1 cellular context compared by ENCODE assay signal in the genomic region with DNA sequence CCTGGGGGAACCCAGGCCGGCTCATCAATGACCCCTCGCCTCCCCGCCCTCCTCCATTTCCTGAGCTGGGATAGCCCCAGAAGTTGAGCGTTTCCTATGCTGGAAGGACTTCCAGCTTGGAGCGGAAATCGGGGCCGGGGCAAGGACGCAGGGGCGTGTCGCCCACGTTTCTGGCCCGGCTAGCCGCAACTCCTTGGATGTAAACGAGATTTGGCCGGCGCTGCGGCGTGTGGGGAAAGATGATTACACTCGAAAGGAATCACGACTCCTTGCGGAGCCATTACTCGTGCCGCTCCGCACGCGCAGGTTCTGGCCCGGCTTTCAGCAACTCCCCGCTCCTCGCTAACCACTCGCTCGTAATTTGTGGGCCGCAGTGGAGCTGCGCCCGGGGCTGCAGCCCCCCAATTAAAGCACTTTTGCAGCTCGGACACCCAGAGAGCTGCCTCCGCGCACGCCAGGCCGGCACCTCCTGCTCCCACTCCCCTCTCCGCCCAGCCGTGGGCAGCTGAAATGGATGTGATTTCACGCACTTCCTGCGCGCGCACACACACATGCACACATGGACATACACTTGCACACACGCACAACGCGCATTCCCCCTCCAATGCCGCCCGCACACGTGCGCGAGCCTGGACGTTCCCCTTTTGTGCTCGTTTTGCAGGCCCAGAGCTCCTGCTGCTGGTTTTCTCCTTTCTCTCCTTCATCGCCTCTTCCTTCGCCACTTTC.
TF ChIP-seq lines count a peak whose summit lies in the region.

No MANE protein-coding gene starts in this region.

TF ChIP-seq in IMR-90, 13 proteins besides CTCF, POLR2A, EP300 and RAD21:
- TF ChIP-seq SMC3 (IDR thresholded peaks at IDR 0.05; ENCODE audit: low read depth, low read length) (no peak), BHLHE40 (IDR thresholded peaks at IDR 0.05; ENCODE audit: low read depth, low read length) (peak; percentile 47; the same call in 1 of the 2 replicates)
